ENCODE assay signal across 1 cellular context in genomic region chr2:197705143-197705911, GRCh38.
TF ChIP-seq lines count a peak whose summit lies in the region.

MARS2 (plus strand) TSS chr2:197705369; CDS start chr2:197705406, 37 bp downstream.

TF ChIP-seq in GM12878, 131 proteins besides CTCF, POLR2A, EP300 and RAD21 (continued from another document):
- TF ChIP-seq ZNF592 (IDR thresholded peaks at IDR 0.05) = no peak
- TF ChIP-seq RFX5 (IDR thresholded peaks at IDR 0.05; ENCODE audit: low read depth, low read length) = no peak
- no peak for TF ChIP-seq ZNF217 (IDR thresholded peaks at IDR 0.05)
- no peak for TF ChIP-seq ZBTB4 (CRISPR knock-in tag; IDR thresholded peaks at IDR 0.05)
- no peak for TF ChIP-seq SMC3 (IDR thresholded peaks at IDR 0.05; ENCODE audit: borderline replicate concordance, low read length)
- no peak for TF ChIP-seq JUNB (IDR thresholded peaks at IDR 0.05)
- TF ChIP-seq BCL3 (IDR thresholded peaks at IDR 0.05; ENCODE audit: borderline replicate concordance, insufficient read depth, low read depth, low read length, poor library complexity, severe bottlenecking) = peak; percentile 6
- no peak for TF ChIP-seq HSF1 (IDR thresholded peaks at IDR 0.05; ENCODE audit: low read depth, low read length)
- TF ChIP-seq MLLT1 (IDR thresholded peaks at IDR 0.05) = no peak
- peak; percentile 35 for TF ChIP-seq SP1 (IDR thresholded peaks at IDR 0.05; ENCODE audit: low read depth, low read length)
- peak; percentile 67; the same call in 1 of the 2 replicates for TF ChIP-seq CREB1 (IDR thresholded peaks at IDR 0.05; ENCODE audit: low read depth)
- no peak for TF ChIP-seq EZH2 (IDR thresholded peaks at IDR 0.05; ENCODE audit: borderline replicate concordance, control insufficient read depth, low read depth, low read length)
- no peak for TF ChIP-seq KLF5 (IDR thresholded peaks at IDR 0.05; ENCODE audit: partially characterized antibody)
- no peak for TF ChIP-seq SRF (IDR thresholded peaks at IDR 0.05; ENCODE audit: low read depth in 2 of 2, low read length in 2 of 2)
- no peak for TF ChIP-seq PRDM15 (CRISPR knock-in tag; IDR thresholded peaks at IDR 0.05)
- no peak for TF ChIP-seq SREBF2 (IDR thresholded peaks at IDR 0.05; ENCODE audit: low read length)
- no peak for TF ChIP-seq BCL11A (IDR thresholded peaks at IDR 0.05; ENCODE audit: low read depth, low read length)
- TF ChIP-seq YBX1 (IDR thresholded peaks at IDR 0.05) = no peak
- TF ChIP-seq HDAC6 (IDR thresholded peaks at IDR 0.05; ENCODE audit: unreplicated experiment) = no peak
- peak; percentile 97 for TF ChIP-seq NKRF (conservative IDR thresholded peaks at IDR 0.05)
- no peak for TF ChIP-seq SKIL (IDR thresholded peaks at IDR 0.05; ENCODE audit: low read depth, poor library complexity, severe bottlenecking)
- TF ChIP-seq HCFC1 (IDR thresholded peaks at IDR 0.05; ENCODE audit: low read length) = no peak
- TF ChIP-seq CEBPB (IDR thresholded peaks at IDR 0.05; ENCODE audit: borderline replicate concordance in 1 of 2, low read depth in 2 of 2, low read length in 2 of 2) = no peak
- TF ChIP-seq HDGF (IDR thresholded peaks at IDR 0.05) = peak; percentile 61; the same call in 1 of the 2 replicates
- TF ChIP-seq IRF5 (IDR thresholded peaks at IDR 0.05; ENCODE audit: borderline replicate concordance) = no peak
- peak; percentile 20; the same call in 1 of the 2 replicates for TF ChIP-seq CBX5 (IDR thresholded peaks at IDR 0.05; ENCODE audit: low read depth)
- TF ChIP-seq ZNF622 (IDR thresholded peaks at IDR 0.05) = no peak
- no peak for TF ChIP-seq E4F1 (IDR thresholded peaks at IDR 0.05; ENCODE audit: borderline replicate concordance, partially characterized antibody)
- peak; percentile 49 for TF ChIP-seq GATAD2B (conservative IDR thresholded peaks at IDR 0.05; ENCODE audit: low read depth)
